In genomic region chr20:49570161-49570827, GRCh38 we compare ENCODE assay signal across 29 cellular contexts. TPM values are rescaled to one million over a fixed set of nuclear protein-coding genes. Genes with fewer than 3 reads are reported as not detected.
DNase-seq lines count a peak whose midpoint lies in the region; ATAC-seq, FAIRE-seq and TF ChIP-seq lines count a peak whose summit lies in the region.
"Had no signal": no experiment of that assay in that cellular context is flagged by ENCODE, and none has a peak within 500 bp of the region (broad histone marks: within the 10 kb centered on the region; RNA-seq: fewer than 3 reads in every experiment).

No MANE protein-coding gene starts in this region.

- DNase-seq in CD14-positive monocyte (ENCODE audit: low spot score) (peak; percentile 2), adipocyte (ENCODE audit: low read depth) (no peak), HepG2 (ENCODE audit: low spot score) (no peak), T-helper 9 cell (no peak), retina (no peak), inferior parietal cortex (ENCODE audit: extremely low spot score) (no peak)
- DNase-seq: activated CD4-positive, alpha-beta T cell treated with anti-CD3 and anti-CD28 coated beads, Interleukin-2, amount 50 U/mL, for 1 hour; DMS79 treated with DMSO at 0.1 percent for 48 hours; effector CD4-positive, alpha-beta T cell; foreskin keratinocyte; H9; hippocampal formation; immature natural killer cell; mucosa of descending colon; NCI-H1092; NCI-H1930; NCI-H526 treated with DMSO at 0.1 percent for 48 hours; SK-N-SH; stimulated activated CD4-positive, alpha-beta T cell treated with anti-CD3 and anti-CD28 coated beads, Interleukin-2, amount 100 ng/mL, for 48 hours; stimulated activated naive B cell treated with anti-CD40 and anti-IgM and Interleukin-4, amounts not matched to agents 10 μg/mL and 1 μg/mL and 100 μg/mL, for 72 hours; T-helper 2 cell; testis; WERI-Rb-1 had no signal

- ATAC-seq in HepG2 (no peak), GM18868 (IDR thresholded peaks at IDR 0.05; ENCODE audit: unreplicated experiment) (no peak)
- ATAC-seq: activated T-helper 17 cell treated with anti-CD3 and anti-CD28 coated beads, Interleukin-2, amount 50 U/mL, for 72 hours; foreskin keratinocyte; mucosa of descending colon; stimulated activated naive B cell treated with anti-CD40 and anti-IgM and Interleukin-4, amounts not matched to agents 10 μg/mL and 1 μg/mL and 100 μg/mL, for 72 hours had no signal

- no peak for TF ChIP-seq RAD21 in HepG2 (CRISPR knock-in tag; IDR thresholded peaks at IDR 0.05)

- TF ChIP-seq EP300 in HepG2 (IDR thresholded peaks at IDR 0.05; ENCODE audit: low read depth in 2 of 2, low read length in 2 of 2) (no peak), HepG2 (CRISPR knock-in tag; IDR thresholded peaks at IDR 0.05; ENCODE audit: borderline replicate concordance) (no peak)

- BruUV-seq in HepG2 (replicated peaks; lab: Mats Ljungman, UMichigan) = no TSS peak

- in situ Hi-C loops in HepG2 (cut with HindIII; ENCODE audit: extremely low pct_ligation_motif_present, low pct_unique_long_range_greater_than_20kb) = no loop called here

- WGBS in HepG2 (ENCODE audit: low lambda C conversion rate) = 59% methylated on average over 7 of the region's 7 CpGs

- peaks cover 55 to 71% (median 71%) of the 10 kb centered on the region in 3 donors for H3K27me3 Mint-ChIP-seq in CD14-positive monocyte (ENCODE audit: low read depth in 3 of 3)

- no peaks in the 10 kb centered on the region for H3K36me3 Mint-ChIP-seq in CD14-positive monocyte
- H3K36me3 Mint-ChIP-seq: activated naive CD8-positive, alpha-beta T cell; immature natural killer cell; stimulated activated naive B cell treated with anti-CD40 and anti-IgM and Interleukin-4, amounts not matched to agents 10 μg/mL and 1 μg/mL and 100 μg/mL, for 72 hours had no signal

- no peak overlapping the region for H3K4me3 ChIP-seq in adipocyte (ENCODE audit: low read length)
- H3K4me3 ChIP-seq in HepG2 (replicated peaks in 1 of 3; ENCODE audit: insufficient read depth in 1 of 3, low read depth in 2 of 3, low read length in 3 of 3) = no peak overlapping the region
- no peak overlapping the region for H3K4me3 ChIP-seq in rectal smooth muscle tissue (ENCODE audit: low read length)
- H3K4me3 ChIP-seq: mucosa of descending colon, testis had no signal

- H3K27ac ChIP-seq in HepG2 (ENCODE audit: extremely low read length, insufficient read depth, low read length) (no peak overlapping the region), rectal smooth muscle tissue (ENCODE audit: low read depth, low read length) (peak overlapping the region; percentile 37)
- H3K27ac ChIP-seq: foreskin keratinocyte, HL-60, WERI-Rb-1 had no signal

- no peak for TF ChIP-seq CTCF in CD14-positive monocyte (IDR thresholded peaks at IDR 0.05)
- TF ChIP-seq CTCF in HepG2 (CRISPR knock-in tag; IDR thresholded peaks at IDR 0.05) = no peak

- H3K9me3 ChIP-seq in adipocyte (ENCODE audit: control insufficient read depth, low read length) (no peaks in the 10 kb centered on the region), HepG2 (ENCODE audit: low read length) (no peaks in the 10 kb centered on the region)
- H3K9me3 ChIP-seq: mucosa of descending colon, SK-N-SH, testis had no signal

- FAIRE-seq in HepG2 (lab: Jason Lieb, UNC) = no peak

- H3K4me1 ChIP-seq in adipocyte (ENCODE audit: control insufficient read depth, insufficient read depth, low read length) = peaks cover 62% of the 10 kb centered on the region
- H3K4me1 ChIP-seq in HepG2 (ENCODE audit: insufficient read depth, low read length) = peaks cover 19% of the 10 kb centered on the region; the same call in 1 of the 2 replicates
- H3K4me1 ChIP-seq in rectal smooth muscle tissue (ENCODE audit: control insufficient read depth, insufficient read depth, low read length) = peaks cover 5% of the 10 kb centered on the region
- H3K4me1 ChIP-seq: foreskin keratinocyte had no signal

- H3K4me3 Mint-ChIP-seq in CD14-positive monocyte = peak overlapping the region in 1 of 2 donors; percentile 60
- H3K4me3 Mint-ChIP-seq: activated T-helper 17 cell treated with anti-CD3 and anti-CD28 coated beads, Interleukin-2, amount 50 U/mL, for 72 hours; immature natural killer cell; stimulated activated naive B cell treated with anti-CD40 and anti-IgM and Interleukin-4, amounts not matched to agents 10 μg/mL and 1 μg/mL and 100 μg/mL, for 72 hours had no signal

- no peak overlapping the region for H3K27ac Mint-ChIP-seq in CD14-positive monocyte
- H3K27ac Mint-ChIP-seq: activated naive CD8-positive, alpha-beta T cell; activated T-helper 17 cell treated with anti-CD3 and anti-CD28 coated beads, Interleukin-2, amount 50 U/mL, for 72 hours; immature natural killer cell; stimulated activated naive B cell treated with anti-CD40 and anti-IgM and Interleukin-4, amounts not matched to agents 10 μg/mL and 1 μg/mL and 100 μg/mL, for 72 hours had no signal

- H3K36me3 ChIP-seq in adipocyte (ENCODE audit: control insufficient read depth, insufficient read depth, low read length, severe bottlenecking) (no peaks in the 10 kb centered on the region), HepG2 (replicated peaks in 1 of 2; ENCODE audit: control insufficient read depth in 1 of 2, insufficient read depth in 2 of 2, low read length in 2 of 2) (no peaks in the 10 kb centered on the region), rectal smooth muscle tissue (ENCODE audit: control insufficient read depth, insufficient read depth, low read length) (no peaks in the 10 kb centered on the region)
- H3K36me3 ChIP-seq: WERI-Rb-1 had no signal

- H3K27me3 ChIP-seq in adipocyte (replicated peaks; ENCODE audit: control insufficient read depth, insufficient read depth, low read length) = no peaks in the 10 kb centered on the region
- H3K27me3 ChIP-seq in HepG2 (ENCODE audit: control insufficient read depth in 1 of 2, insufficient read depth in 2 of 2, low read length in 2 of 2) = peaks cover 3 to 61% of the 10 kb centered on the region in 2 experiments; a peak in 3 of 5 replicates
- peaks cover 14% of the 10 kb centered on the region for H3K27me3 ChIP-seq in rectal smooth muscle tissue (ENCODE audit: control insufficient read depth, insufficient read depth, low read length)
- H3K27me3 ChIP-seq: testis had no signal

- TF ChIP-seq POLR2A in HepG2 (IDR thresholded peaks at IDR 0.05; ENCODE audit: insufficient read depth in 1 of 2, low read depth in 2 of 2, low read length in 2 of 2) = no peak

- intact Hi-C loops in CD14-positive monocyte (cut with micrococcal nuclease) = no loop called here
- intact Hi-C loops in HepG2 (cut with micrococcal nuclease; ENCODE audit: unreplicated experiment) = no loop called here

- CTCF ChIA-PET in HepG2 (lab: Yijun Ruan, JAX; ENCODE audit: low intra/inter-chr PET ratio, low total read pairs) = no interaction called here

- H3K79me2 ChIP-seq in HepG2 (ENCODE audit: insufficient read depth, low read length) = no peaks in the 10 kb centered on the region

- no peaks in the 10 kb centered on the region for H4K20me1 ChIP-seq in HepG2 (ENCODE audit: insufficient read depth, low read length)

- peaks cover 6% of the 10 kb centered on the region for H3K4me1 Mint-ChIP-seq in CD14-positive monocyte
- H3K4me1 Mint-ChIP-seq: activated T-helper 17 cell treated with anti-CD3 and anti-CD28 coated beads, Interleukin-2, amount 50 U/mL, for 72 hours had no signal

- H3K9me3 Mint-ChIP-seq in CD14-positive monocyte = peaks cover 0 to 11% (median 3%) of the 10 kb centered on the region in 7 donors
- H3K9me3 Mint-ChIP-seq: activated T-helper 17 cell treated with anti-CD3 and anti-CD28 coated beads, Interleukin-2, amount 50 U/mL, for 72 hours; H9; immature natural killer cell; stimulated activated naive B cell treated with anti-CD40 and anti-IgM and Interleukin-4, amounts not matched to agents 10 μg/mL and 1 μg/mL and 100 μg/mL, for 72 hours had no signal

- POLR2A ChIA-PET in HepG2 (lab: Yijun Ruan, JAX) = interaction anchor here (2.9 kb wide), 1 partner anchor 14 kb away, joined by 14 read pairs; no protein-coding TSS in a partner anchor

- no peak overlapping the region for H3K4me2 ChIP-seq in HepG2 (ENCODE audit: low read depth, low read length)
- H3K4me2 ChIP-seq: SK-N-SH had no signal

- peak overlapping the region; percentile 64 for H3K9ac ChIP-seq in adipocyte (ENCODE audit: low read length)
- no peak overlapping the region for H3K9ac ChIP-seq in HepG2 (ENCODE audit: insufficient read depth, low read depth, low read length)
- no peak overlapping the region for H3K9ac ChIP-seq in rectal smooth muscle tissue (ENCODE audit: low read length)
- H3K9ac ChIP-seq: SK-N-SH had no signal

- H2AFZ ChIP-seq in HepG2 (ENCODE audit: low read length) = no peak overlapping the region

TF ChIP-seq in HepG2, 621 proteins besides CTCF, POLR2A, EP300 and RAD21:
- TF ChIP-seq ZMYM4 (CRISPR knock-in tag; IDR thresholded peaks at IDR 0.05) (no peak), ZNF629 (CRISPR knock-in tag; conservative IDR thresholded peaks at IDR 0.05) (peak; percentile 87), RBAK (CRISPR knock-in tag; IDR thresholded peaks at IDR 0.05) (no peak), ZMYM3 (CRISPR knock-in tag; IDR thresholded peaks at IDR 0.05) (0 out of 2 replicates have a peak, but pooled peaks have one; percentile 33)

RNA-seq across cellular contexts. Expression of gene PTGIS, which starts 2.4 kb away (rescaled TPM):
- polyA plus RNA-seq in CD14-positive monocyte (not detected), HepG2 (2011; rRNA removed) (not detected in 2 replicates)
- not detected in 2 replicates for total RNA-seq in HepG2 (2016; rRNA removed; fragmentation: Illumina TruSeq; extraction: Trizol)
- not detected in 2 replicates for total RNA-seq in HepG2 (2016; cell fraction: cytosol; rRNA removed; fragmentation: Illumina TruSeq; extraction: Trizol; ENCODE audit: low read depth)
- total RNA-seq in HepG2 (2016; cell fraction: insoluble cytoplasmic fraction; rRNA removed; fragmentation: Illumina TruSeq; extraction: Trizol) = not detected in 2 replicates
- not detected in 2 replicates for total RNA-seq in HepG2 (2016; cell fraction: membrane; rRNA removed; fragmentation: Illumina TruSeq; extraction: Trizol)
- not detected in 2 replicates for total RNA-seq in HepG2 (2016; cell fraction: nucleus; rRNA removed; fragmentation: Illumina TruSeq; extraction: Trizol)
- not detected in 2 replicates for polyA plus RNA-seq in HepG2 (2011; cell fraction: cytosol; rRNA removed)
- polyA plus RNA-seq in HepG2 (2011; cell fraction: nucleus; rRNA removed) = not detected in 2 replicates
- not detected in 2 replicates for polyA plus RNA-seq in HepG2 (2012)
- not detected in 2 replicates for polyA plus RNA-seq in HepG2 (2016; cell fraction: cytosol; fragmentation: Illumina TruSeq; extraction: Trizol; ENCODE audit: low read depth)
- polyA plus RNA-seq in HepG2 (2016; cell fraction: insoluble cytoplasmic fraction; fragmentation: Illumina TruSeq; extraction: Trizol; ENCODE audit: low read depth) = not detected in 2 replicates
- not detected in 2 replicates for polyA plus RNA-seq in HepG2 (2016; cell fraction: membrane; fragmentation: Illumina TruSeq; extraction: Trizol; ENCODE audit: low read depth)
- not detected in 2 replicates for polyA plus RNA-seq in HepG2 (2016; cell fraction: nucleus; fragmentation: Illumina TruSeq; extraction: Trizol; ENCODE audit: insufficient read depth, low read depth)
- polyA minus RNA-seq in HepG2 (2011; rRNA and poly(A)+ RNA removed; ENCODE audit: low replicate concordance) = not detected in 2 replicates
- not detected in 2 replicates for polyA minus RNA-seq in HepG2 (2011; cell fraction: cytosol; rRNA and poly(A)+ RNA removed)
- polyA minus RNA-seq in HepG2 (2011; cell fraction: nucleus; rRNA and poly(A)+ RNA removed) = not detected in 2 replicates
- total RNA-seq: epithelial cell of proximal tubule, foreskin keratinocyte had no signal
- polyA plus RNA-seq: foreskin keratinocyte, immature natural killer cell had no signal
